2 cellular contexts compared by ENCODE assay signal in the genomic region with DNA sequence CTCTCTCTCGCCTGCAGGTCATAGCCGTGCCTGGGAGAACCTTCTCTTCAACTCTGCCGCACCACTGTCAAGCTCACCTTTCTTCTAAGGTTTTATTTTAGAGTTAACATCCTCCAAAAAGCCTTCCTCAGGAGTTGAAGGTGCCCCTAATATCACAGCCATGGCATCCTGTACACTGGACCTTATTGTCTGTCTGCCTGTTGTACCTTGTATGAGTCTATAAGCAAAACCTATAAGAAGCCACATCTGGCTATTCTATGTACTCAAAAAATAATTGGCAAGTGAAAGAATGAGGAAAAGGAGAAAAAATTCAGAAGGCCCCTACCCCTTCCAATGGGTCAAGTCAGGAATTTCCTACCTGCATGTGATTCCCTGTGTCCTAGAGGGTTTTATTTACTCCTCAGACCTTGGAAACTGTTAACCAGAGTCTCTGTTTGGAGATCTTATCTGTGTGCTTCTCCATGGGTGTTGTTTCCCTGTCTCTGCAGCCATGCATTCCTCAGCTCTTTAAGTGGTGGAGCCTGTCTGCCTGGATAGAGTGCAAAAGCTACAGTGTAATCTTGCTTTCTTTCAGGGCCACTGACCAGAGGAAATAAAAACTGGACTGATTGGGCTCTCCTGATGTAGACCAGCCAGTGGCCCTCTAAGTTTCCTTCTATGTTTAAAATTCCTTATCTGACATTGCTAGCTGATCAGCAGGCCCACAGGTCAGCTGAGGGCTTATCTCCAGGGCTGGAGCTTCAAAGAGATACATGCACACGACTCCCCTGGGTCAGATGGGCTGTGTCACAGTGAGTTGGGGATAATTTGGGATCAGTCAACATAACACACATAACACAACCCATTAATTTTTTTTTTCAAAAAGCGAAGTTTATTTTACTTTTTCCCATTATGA.
A peak's percentile ranks its signal among the peaks of the same experiment; 100 is the strongest.
TF ChIP-seq lines count a peak whose summit lies in the region.

No MANE protein-coding gene starts in this region.

TF ChIP-seq in K562, 482 proteins besides CTCF, POLR2A, EP300 and RAD21 (continued from another document and continues in another):
- TF ChIP-seq ZNF586 (CRISPR knock-in tag; conservative IDR thresholded peaks at IDR 0.05), result no peak
- no peak for TF ChIP-seq DIDO1 (tag; IDR thresholded peaks at IDR 0.05; ENCODE audit: low read depth)
- TF ChIP-seq ZNF639 (CRISPR knock-in tag; conservative IDR thresholded peaks at IDR 0.05 in 1 of 2, IDR thresholded peaks at IDR 0.05 in 1 of 2), result peak in 1 of 2 experiments; percentile 81; a peak in 2 of 4 replicates
- TF ChIP-seq C11orf30 (IDR thresholded peaks at IDR 0.05; ENCODE audit: low read depth), result peak; percentile 93
- peak; percentile 93 for TF ChIP-seq GATA2 (CRISPR knock-in tag; IDR thresholded peaks at IDR 0.05)
- peak; percentile 79 for TF ChIP-seq MEF2D (tag; conservative IDR thresholded peaks at IDR 0.05; ENCODE audit: low read depth)
- TF ChIP-seq FOXK2 (conservative IDR thresholded peaks at IDR 0.05 in 1 of 2, IDR thresholded peaks at IDR 0.05 in 1 of 2; ENCODE audit: low read depth in 2 of 2), result peak; percentile 86 to 91
- peak; percentile 19; the same call in 1 of the 2 replicates for TF ChIP-seq PYGO2 (tag; IDR thresholded peaks at IDR 0.05)
- peak; percentile 58; the same call in 1 of the 2 replicates for TF ChIP-seq ZNF395 (CRISPR knock-in tag; IDR thresholded peaks at IDR 0.05)
- TF ChIP-seq, protein P1, sequence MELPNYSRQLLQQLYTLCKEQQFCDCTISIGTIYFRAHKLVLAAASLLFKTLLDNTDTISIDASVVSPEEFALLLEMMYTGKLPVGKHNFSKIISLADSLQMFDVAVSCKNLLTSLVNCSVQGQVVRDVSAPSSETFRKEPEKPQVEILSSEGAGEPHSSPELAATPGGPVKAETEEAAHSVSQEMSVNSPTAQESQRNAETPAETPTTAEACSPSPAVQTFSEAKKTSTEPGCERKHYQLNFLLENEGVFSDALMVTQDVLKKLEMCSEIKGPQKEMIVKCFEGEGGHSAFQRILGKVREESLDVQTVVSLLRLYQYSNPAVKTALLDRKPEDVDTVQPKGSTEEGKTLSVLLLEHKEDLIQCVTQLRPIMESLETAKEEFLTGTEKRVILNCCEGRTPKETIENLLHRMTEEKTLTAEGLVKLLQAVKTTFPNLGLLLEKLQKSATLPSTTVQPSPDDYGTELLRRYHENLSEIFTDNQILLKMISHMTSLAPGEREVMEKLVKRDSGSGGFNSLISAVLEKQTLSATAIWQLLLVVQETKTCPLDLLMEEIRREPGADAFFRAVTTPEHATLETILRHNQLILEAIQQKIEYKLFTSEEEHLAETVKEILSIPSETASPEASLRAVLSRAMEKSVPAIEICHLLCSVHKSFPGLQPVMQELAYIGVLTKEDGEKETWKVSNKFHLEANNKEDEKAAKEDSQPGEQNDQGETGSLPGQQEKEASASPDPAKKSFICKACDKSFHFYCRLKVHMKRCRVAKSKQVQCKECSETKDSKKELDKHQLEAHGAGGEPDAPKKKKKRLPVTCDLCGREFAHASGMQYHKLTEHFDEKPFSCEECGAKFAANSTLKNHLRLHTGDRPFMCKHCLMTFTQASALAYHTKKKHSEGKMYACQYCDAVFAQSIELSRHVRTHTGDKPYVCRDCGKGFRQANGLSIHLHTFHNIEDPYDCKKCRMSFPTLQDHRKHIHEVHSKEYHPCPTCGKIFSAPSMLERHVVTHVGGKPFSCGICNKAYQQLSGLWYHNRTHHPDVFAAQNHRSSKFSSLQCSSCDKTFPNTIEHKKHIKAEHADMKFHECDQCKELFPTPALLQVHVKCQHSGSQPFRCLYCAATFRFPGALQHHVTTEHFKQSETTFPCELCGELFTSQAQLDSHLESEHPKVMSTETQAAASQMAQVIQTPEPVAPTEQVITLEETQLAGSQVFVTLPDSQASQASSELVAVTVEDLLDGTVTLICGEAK (IDR thresholded peaks at IDR 0.05), result peak; percentile 45; the same call in 1 of the 2 replicates
- TF ChIP-seq, protein P1 (CRISPR knock-in tag; IDR thresholded peaks at IDR 0.05), result no peak

TF ChIP-seq in HepG2, 621 proteins besides CTCF, POLR2A, EP300 and RAD21 (continued from another document and continues in another):
- peak; percentile 90; the same call in 1 of the 2 replicates for TF ChIP-seq AHDC1 (CRISPR knock-in tag; IDR thresholded peaks at IDR 0.05; ENCODE audit: borderline replicate concordance)
- peak; percentile 42; the same call in 1 of the 2 replicates for TF ChIP-seq CBFB (CRISPR knock-in tag; IDR thresholded peaks at IDR 0.05)
- peak; percentile 39; the same call in 1 of the 2 replicates for TF ChIP-seq ONECUT2 (CRISPR knock-in tag; IDR thresholded peaks at IDR 0.05)
- TF ChIP-seq SP4 (CRISPR knock-in tag; IDR thresholded peaks at IDR 0.05), result no peak
- TF ChIP-seq, protein P2, sequence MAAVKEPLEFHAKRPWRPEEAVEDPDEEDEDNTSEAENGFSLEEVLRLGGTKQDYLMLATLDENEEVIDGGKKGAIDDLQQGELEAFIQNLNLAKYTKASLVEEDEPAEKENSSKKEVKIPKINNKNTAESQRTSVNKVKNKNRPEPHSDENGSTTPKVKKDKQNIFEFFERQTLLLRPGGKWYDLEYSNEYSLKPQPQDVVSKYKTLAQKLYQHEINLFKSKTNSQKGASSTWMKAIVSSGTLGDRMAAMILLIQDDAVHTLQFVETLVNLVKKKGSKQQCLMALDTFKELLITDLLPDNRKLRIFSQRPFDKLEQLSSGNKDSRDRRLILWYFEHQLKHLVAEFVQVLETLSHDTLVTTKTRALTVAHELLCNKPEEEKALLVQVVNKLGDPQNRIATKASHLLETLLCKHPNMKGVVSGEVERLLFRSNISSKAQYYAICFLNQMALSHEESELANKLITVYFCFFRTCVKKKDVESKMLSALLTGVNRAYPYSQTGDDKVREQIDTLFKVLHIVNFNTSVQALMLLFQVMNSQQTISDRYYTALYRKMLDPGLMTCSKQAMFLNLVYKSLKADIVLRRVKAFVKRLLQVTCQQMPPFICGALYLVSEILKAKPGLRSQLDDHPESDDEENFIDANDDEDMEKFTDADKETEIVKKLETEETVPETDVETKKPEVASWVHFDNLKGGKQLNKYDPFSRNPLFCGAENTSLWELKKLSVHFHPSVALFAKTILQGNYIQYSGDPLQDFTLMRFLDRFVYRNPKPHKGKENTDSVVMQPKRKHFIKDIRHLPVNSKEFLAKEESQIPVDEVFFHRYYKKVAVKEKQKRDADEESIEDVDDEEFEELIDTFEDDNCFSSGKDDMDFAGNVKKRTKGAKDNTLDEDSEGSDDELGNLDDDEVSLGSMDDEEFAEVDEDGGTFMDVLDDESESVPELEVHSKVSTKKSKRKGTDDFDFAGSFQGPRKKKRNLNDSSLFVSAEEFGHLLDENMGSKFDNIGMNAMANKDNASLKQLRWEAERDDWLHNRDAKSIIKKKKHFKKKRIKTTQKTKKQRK (IDR thresholded peaks at IDR 0.05; ENCODE audit: low read length), result no peak
- peak; percentile 35; the same call in 1 of the 2 replicates for TF ChIP-seq KLF11 (CRISPR knock-in tag; IDR thresholded peaks at IDR 0.05)
- no peak for TF ChIP-seq HDAC6 (IDR thresholded peaks at IDR 0.05; ENCODE audit: low read depth, low read length)
- TF ChIP-seq, protein P3, sequence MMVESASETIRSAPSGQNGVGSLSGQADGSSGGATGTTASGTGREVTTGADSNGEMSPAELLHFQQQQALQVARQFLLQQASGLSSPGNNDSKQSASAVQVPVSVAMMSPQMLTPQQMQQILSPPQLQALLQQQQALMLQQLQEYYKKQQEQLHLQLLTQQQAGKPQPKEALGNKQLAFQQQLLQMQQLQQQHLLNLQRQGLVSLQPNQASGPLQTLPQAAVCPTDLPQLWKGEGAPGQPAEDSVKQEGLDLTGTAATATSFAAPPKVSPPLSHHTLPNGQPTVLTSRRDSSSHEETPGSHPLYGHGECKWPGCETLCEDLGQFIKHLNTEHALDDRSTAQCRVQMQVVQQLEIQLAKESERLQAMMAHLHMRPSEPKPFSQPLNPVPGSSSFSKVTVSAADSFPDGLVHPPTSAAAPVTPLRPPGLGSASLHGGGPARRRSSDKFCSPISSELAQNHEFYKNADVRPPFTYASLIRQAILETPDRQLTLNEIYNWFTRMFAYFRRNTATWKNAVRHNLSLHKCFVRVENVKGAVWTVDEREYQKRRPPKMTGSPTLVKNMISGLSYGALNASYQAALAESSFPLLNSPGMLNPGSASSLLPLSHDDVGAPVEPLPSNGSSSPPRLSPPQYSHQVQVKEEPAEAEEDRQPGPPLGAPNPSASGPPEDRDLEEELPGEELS (CRISPR knock-in tag; IDR thresholded peaks at IDR 0.05), result peak; percentile 96
- TF ChIP-seq SRY (CRISPR knock-in tag; IDR thresholded peaks at IDR 0.05), result no peak
- peak; percentile 77; the same call in 1 of the 2 replicates for TF ChIP-seq PRDM10 (CRISPR knock-in tag; IDR thresholded peaks at IDR 0.05; ENCODE audit: low read depth)
- peak; percentile 91 for TF ChIP-seq ELF3 (CRISPR knock-in tag; IDR thresholded peaks at IDR 0.05)
- TF ChIP-seq ZNF790 (CRISPR knock-in tag; IDR thresholded peaks at IDR 0.05; ENCODE audit: borderline replicate concordance), result no peak
- no peak for TF ChIP-seq MEIS2 (CRISPR knock-in tag; IDR thresholded peaks at IDR 0.05)
- peak; percentile 61; the same call in 1 of the 2 replicates for TF ChIP-seq ZNF629 (CRISPR knock-in tag; conservative IDR thresholded peaks at IDR 0.05)
- 0 out of 2 replicates have a peak, but pooled peaks have one; percentile 36 for TF ChIP-seq ZFP37 (CRISPR knock-in tag; IDR thresholded peaks at IDR 0.05; ENCODE audit: borderline replicate concordance)
